Comparison of ENCODE assay signal across 17 cellular contexts in the genomic region with DNA sequence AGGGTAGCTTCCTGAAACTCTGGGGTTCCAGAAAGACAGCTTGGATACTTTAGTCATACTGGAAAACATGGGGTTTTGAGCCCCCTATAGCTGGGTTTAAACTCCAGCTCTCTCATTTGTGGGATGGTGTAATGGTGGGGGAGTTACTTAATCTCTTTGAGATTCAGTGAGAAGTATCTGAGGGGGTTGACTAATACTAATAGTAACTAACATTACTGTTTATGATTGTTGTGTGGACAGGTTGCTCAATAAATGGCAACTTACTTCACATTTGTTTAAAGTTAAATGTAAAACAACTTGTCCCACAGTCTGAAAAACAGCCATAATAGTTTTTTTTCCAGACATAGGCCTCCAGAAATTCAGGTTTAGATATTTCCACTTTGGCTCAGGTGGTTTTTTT. TPM values are rescaled to one million over a fixed set of nuclear protein-coding genes. Genes with fewer than 3 reads are reported as not detected.
DNase-seq lines count a peak whose midpoint lies in the region; TF ChIP-seq lines count a peak whose summit lies in the region.
"Had no signal": no experiment of that assay in that cellular context is flagged by ENCODE, and none has a peak within 500 bp of the region (broad histone marks: within the 10 kb centered on the region; RNA-seq: fewer than 3 reads in every experiment).

No MANE protein-coding gene starts in this region.

- H3K18ac ChIP-seq in H9 (ENCODE audit: insufficient read length, low read depth, low read length) = no peak overlapping the region

- H3K9me3 Mint-ChIP-seq in H9 = no peaks in the 10 kb centered on the region; a peak in 1 of 5 replicates
- no peaks in the 10 kb centered on the region for H3K9me3 Mint-ChIP-seq in endodermal cell
- H3K9me3 Mint-ChIP-seq: CD14-positive monocyte, T-cell had no signal

- no peak overlapping the region for H3K23ac ChIP-seq in H9 (ENCODE audit: insufficient read length, low read depth, low read length)

- H2BK12ac ChIP-seq in H9 (ENCODE audit: insufficient read length, low read depth, low read length) = no peak overlapping the region

- H2BK5ac ChIP-seq in H9 (ENCODE audit: insufficient read length, low read length) = no peak overlapping the region

- H4K8ac ChIP-seq in H9 (replicated peaks; ENCODE audit: insufficient read length, low read depth, low read length) = no peak overlapping the region

- H3K79me2 ChIP-seq in H9 (ENCODE audit: insufficient read depth, low read length) (no peaks in the 10 kb centered on the region), OCI-LY1 (ENCODE audit: insufficient read depth, low read length) (no peaks in the 10 kb centered on the region), osteoblast (ENCODE audit: insufficient read depth, low read length) (no peaks in the 10 kb centered on the region)

- H3K36me3 Mint-ChIP-seq in H9 (ENCODE audit: insufficient read depth in 1 of 3, low read depth in 3 of 3) (no peaks in the 10 kb centered on the region; a peak in 1 of 7 replicates), endodermal cell (ENCODE audit: low read depth) (no peaks in the 10 kb centered on the region)
- H3K36me3 Mint-ChIP-seq: CD14-positive monocyte, T-cell had no signal

- H3K4me3 ChIP-seq in OCI-LY1 (ENCODE audit: low read depth, low read length, poor library complexity, severe bottlenecking) (no peak overlapping the region), endodermal cell (ENCODE audit: low read length) (no peak overlapping the region), osteoblast (ENCODE audit: insufficient read depth, low read length) (no peak overlapping the region), BE2C (ENCODE audit: low read depth, low read length) (no peak overlapping the region)

- H3K9ac ChIP-seq in H9 (ENCODE audit: extremely low read depth, insufficient read length, low read length) (no peak overlapping the region), OCI-LY1 (ENCODE audit: low read length) (no peak overlapping the region), endodermal cell (ENCODE audit: extremely low read depth, low read length, poor library complexity, severe bottlenecking) (no peak overlapping the region)
- H3K9ac ChIP-seq: KMS-11 had no signal

- no peak overlapping the region for H3T11ph ChIP-seq in H9 (ENCODE audit: low read length)

- no peaks in the 10 kb centered on the region for H3K9me3 ChIP-seq in H9 (ENCODE audit: control insufficient read depth, low read depth, low read length)
- no peaks in the 10 kb centered on the region for H3K9me3 ChIP-seq in OCI-LY1 (ENCODE audit: low read length)
- no peaks in the 10 kb centered on the region for H3K9me3 ChIP-seq in endodermal cell (ENCODE audit: control insufficient read depth, low read length)
- no peaks in the 10 kb centered on the region for H3K9me3 ChIP-seq in osteoblast (ENCODE audit: low read depth, low read length)
- no peaks in the 10 kb centered on the region for H3K9me3 ChIP-seq in BE2C

- H3K14ac ChIP-seq in H9 (ENCODE audit: insufficient read depth, low read length) = no peak overlapping the region

- H3K27me3 ChIP-seq in H9 (ENCODE audit: insufficient read depth, low read length) (no peaks in the 10 kb centered on the region), OCI-LY1 (ENCODE audit: insufficient read depth, low read length) (no peaks in the 10 kb centered on the region), endodermal cell (ENCODE audit: control insufficient read depth, insufficient read depth, low read length, poor library complexity, severe bottlenecking) (no peaks in the 10 kb centered on the region), osteoblast (ENCODE audit: insufficient read depth, low read length) (no peaks in the 10 kb centered on the region), BE2C (no peaks in the 10 kb centered on the region)

- H3K4ac ChIP-seq in H9 (ENCODE audit: low read depth, low read length) = no peak overlapping the region

- H2AK5ac ChIP-seq in H9 (ENCODE audit: insufficient read length, low read length) = no peak overlapping the region

- no peaks in the 10 kb centered on the region for H4K20me1 ChIP-seq in H9 (ENCODE audit: control insufficient read depth, insufficient read depth, insufficient read length)
- no peaks in the 10 kb centered on the region for H4K20me1 ChIP-seq in OCI-LY1 (ENCODE audit: insufficient read depth, low read length)
- H4K20me1 ChIP-seq in osteoblast (ENCODE audit: insufficient read depth, low read length) = no peaks in the 10 kb centered on the region

- H2BK15ac ChIP-seq in H9 (ENCODE audit: low read depth, low read length) = no peak overlapping the region

- H2BK120ac ChIP-seq in H9 (ENCODE audit: low read depth, low read length, poor library complexity, severe bottlenecking) = no peak overlapping the region

- no peak overlapping the region for H2BK20ac ChIP-seq in H9 (ENCODE audit: low read depth, low read length, poor library complexity, severe bottlenecking)

- no peak overlapping the region for H4K5ac ChIP-seq in H9 (ENCODE audit: insufficient read length, low read depth, low read length)

- no peak overlapping the region for H3K4me3 Mint-ChIP-seq in H9
- no peak overlapping the region for H3K4me3 Mint-ChIP-seq in endodermal cell
- H3K4me3 Mint-ChIP-seq: CD14-positive monocyte, T-cell had no signal

- H3K27me3 Mint-ChIP-seq in H9 (ENCODE audit: low read depth) = no peaks in the 10 kb centered on the region; the same call in none of the 2 replicates
- no peaks in the 10 kb centered on the region for H3K27me3 Mint-ChIP-seq in endodermal cell (ENCODE audit: insufficient read depth)
- H3K27me3 Mint-ChIP-seq: T-cell had no signal

- H3K56ac ChIP-seq in H9 (ENCODE audit: insufficient read length, low read depth, low read length) = no peak overlapping the region

- H3K27ac Mint-ChIP-seq in H9 (no peak overlapping the region), endodermal cell (no peak overlapping the region)
- H3K27ac Mint-ChIP-seq: CD14-positive monocyte, T-cell had no signal

- H3K27ac ChIP-seq in H9 (ENCODE audit: insufficient read length, low read depth, low read length) (no peak overlapping the region), OCI-LY1 (ENCODE audit: low read depth, low read length, poor library complexity, severe bottlenecking) (no peak overlapping the region), endodermal cell (ENCODE audit: low read depth, low read length) (no peak overlapping the region), osteoblast (ENCODE audit: low read depth, low read length) (no peak overlapping the region)
- H3K27ac ChIP-seq: KMS-11 had no signal

- H3K79me1 ChIP-seq in H9 (ENCODE audit: insufficient read depth, low read depth, low read length, poor library complexity, severe bottlenecking) = no peaks in the 10 kb centered on the region

- TF ChIP-seq CTCF in H9 (conservative IDR thresholded peaks at IDR 0.05) (no peak), OCI-LY1 (IDR thresholded peaks at IDR 0.05; ENCODE audit: low read length) (no peak), endodermal cell (conservative IDR thresholded peaks at IDR 0.05) (no peak), osteoblast (IDR thresholded peaks at IDR 0.05; ENCODE audit: extremely low read depth, low read depth, low read length) (no peak), BE2C (IDR thresholded peaks at IDR 0.05; ENCODE audit: low read depth, low read length) (no peak)

- H2AFZ ChIP-seq in H9 (ENCODE audit: low read length) (no peak overlapping the region), OCI-LY1 (ENCODE audit: low read length) (peak overlapping the region; percentile 40; the same call in 1 of the 2 replicates), osteoblast (ENCODE audit: low read length) (peak overlapping the region; percentile 44)

- H4K91ac ChIP-seq in H9 (ENCODE audit: insufficient read length, low read depth, low read length) = no peak overlapping the region

- H3K4me1 Mint-ChIP-seq in H9 (0 out of 4 replicates have a peak, but pooled peaks cover 0 to 2% of the 10 kb centered on the region in 2 experiments), endodermal cell (peaks cover 3% of the 10 kb centered on the region)

- peak; percentile 5 for DNase-seq in H9
- peak; percentile 26 for DNase-seq in endodermal cell
- DNase-seq in osteoblast (ENCODE audit: insufficient read length, low spot score, missing footprints) = peak; percentile 36
- DNase-seq in BE2C = no peak
- DNase-seq in 8988T = no peak
- DNase-seq in kidney glomerular epithelial cell (lab: John Stamatoyannopoulos, UW) = no peak
- DNase-seq: AML-193, GOT3, NCI-H1092, NCI-H1436 treated with DMSO at 0.1 percent for 48 hours, NCI-H2029, NCI-H345, NCI-H526, T-cell had no signal

- no peaks in the 10 kb centered on the region for H3K9me2 ChIP-seq in OCI-LY1 (ENCODE audit: low read depth, low read length)

- H3K4me2 ChIP-seq in H9 (ENCODE audit: insufficient read depth, insufficient read length, low read length) = no peak overlapping the region
- H3K4me2 ChIP-seq in OCI-LY1 (ENCODE audit: low read length) = no peak overlapping the region
- H3K4me2 ChIP-seq in osteoblast (ENCODE audit: insufficient read depth, low read length) = no peak overlapping the region
- H3K4me2 ChIP-seq: KMS-11 had no signal

- H3K36me3 ChIP-seq in OCI-LY1 (ENCODE audit: insufficient read depth, low read length) (no peaks in the 10 kb centered on the region), endodermal cell (ENCODE audit: control insufficient read depth, insufficient read depth, low read length) (no peaks in the 10 kb centered on the region), osteoblast (ENCODE audit: insufficient read depth, low read length) (no peaks in the 10 kb centered on the region), BE2C (no peaks in the 10 kb centered on the region)

- H3F3A ChIP-seq in OCI-LY1 (ENCODE audit: insufficient read depth, low read length) = no peaks in the 10 kb centered on the region

- no peaks in the 10 kb centered on the region for H3K23me2 ChIP-seq in H9 (ENCODE audit: insufficient read length, low read depth, low read length, poor library complexity, severe bottlenecking)

- H3K4me1 ChIP-seq in H9 (ENCODE audit: insufficient read depth, low read length) = no peaks in the 10 kb centered on the region
- peaks cover 8% of the 10 kb centered on the region for H3K4me1 ChIP-seq in OCI-LY1 (ENCODE audit: insufficient read depth, low read length, severe bottlenecking)
- H3K4me1 ChIP-seq in endodermal cell (ENCODE audit: control insufficient read depth, insufficient read depth, low read length) = no peaks in the 10 kb centered on the region
- H3K4me1 ChIP-seq in osteoblast (ENCODE audit: insufficient read depth, low read length) = no peaks in the 10 kb centered on the region
- no peaks in the 10 kb centered on the region for H3K4me1 ChIP-seq in BE2C

RNA-seq across cellular contexts. Expression of gene SUZ12, which starts 5.0 kb away (rescaled TPM):
- total RNA-seq in H9 (2021) (38.5 and 39.5 TPM in 2 replicates), endodermal cell (10 to 100 TPM; 32.6 to 41.7 TPM), osteoblast (22.1 TPM in 2 replicates)
- polyA plus RNA-seq in endodermal cell (2013, experiment 1 of 2) = 35.2 TPM
- 38.0 TPM for polyA plus RNA-seq in endodermal cell (2013, experiment 2 of 2)
- 10.1 TPM for polyA plus RNA-seq in BE2C (2012; ENCODE audit: insufficient read depth, insufficient read length, low read depth)

RNA-seq across cellular contexts. Expression of gene UTP6, which starts 30.3 kb away (rescaled TPM):
- total RNA-seq in H9 (2021) (125 TPM in 2 replicates), endodermal cell (100 to 1,000 TPM in 1 of 2 donors, 10 to 100 TPM in 1; 85.3 to 100 TPM), osteoblast (33.6 and 36.6 TPM in 2 replicates)
- 59.5 TPM for polyA plus RNA-seq in endodermal cell (2013, experiment 1 of 2)
- polyA plus RNA-seq in endodermal cell (2013, experiment 2 of 2) = 54.1 TPM
- polyA plus RNA-seq in BE2C (2012; ENCODE audit: insufficient read depth, insufficient read length, low read depth) = 42.1 TPM

Comparison
In these comparisons a context has a peak if more than half of its experiments do, and no peak if none do; other contexts are left out.
1. DNase-seq: peak in H9 (single experiment), endodermal cell (single experiment) and osteoblast (single experiment); none in BE2C (single experiment), 8988T (single experiment) and kidney glomerular epithelial cell (single experiment).